14 cellular contexts compared by ENCODE assay signal in genomic region chr17:61196799-61197198, GRCh38.
"Had no signal": no experiment of that assay in that cellular context is flagged by ENCODE, and none has a peak within 500 bp of the region (broad histone marks: within the 10 kb centered on the region; RNA-seq: fewer than 3 reads in every experiment).

No MANE protein-coding gene starts in this region.

- H3K9ac ChIP-seq: parathyroid adenoma had no signal

- H3K36me3 ChIP-seq: stomach had no signal

- ATAC-seq: activated CD4-positive, CD25-positive, alpha-beta regulatory T cell treated with anti-CD3 and anti-CD28 coated beads, Interleukin-2, amount 50 U/mL, for 24 hours; left colon had no signal

- H3K27me3 Mint-ChIP-seq: brain had no signal

- H3K36me3 Mint-ChIP-seq: brain had no signal

- H3K27ac Mint-ChIP-seq: endodermal cell had no signal

- H3K4me3 Mint-ChIP-seq: endodermal cell had no signal

- H2AFZ ChIP-seq: parathyroid adenoma had no signal

- H3K4me3 ChIP-seq: skin epidermis, stomach had no signal

- H3K27me3 ChIP-seq: stomach had no signal

- H3K79me2 ChIP-seq: parathyroid adenoma had no signal

- DNase-seq: activated naive CD4-positive, alpha-beta T cell treated with anti-CD3 and anti-CD28 coated beads, Interleukin-2, amount 50 U/mL, for 16 hours; activated T-cell treated with anti-CD3 and anti-CD28 coated beads, Interleukin-2, amount 50 U/mL, for 1 hour; cerebellar nuclear complex; dermis blood vessel endothelial cell; endodermal cell; erythroblast; glutamatergic neuron; left colon; retina; stomach had no signal

- H3K27ac ChIP-seq: parathyroid adenoma, skin epidermis had no signal
